Comparison of ENCODE assay signal across 30 cellular contexts in the genomic region with DNA sequence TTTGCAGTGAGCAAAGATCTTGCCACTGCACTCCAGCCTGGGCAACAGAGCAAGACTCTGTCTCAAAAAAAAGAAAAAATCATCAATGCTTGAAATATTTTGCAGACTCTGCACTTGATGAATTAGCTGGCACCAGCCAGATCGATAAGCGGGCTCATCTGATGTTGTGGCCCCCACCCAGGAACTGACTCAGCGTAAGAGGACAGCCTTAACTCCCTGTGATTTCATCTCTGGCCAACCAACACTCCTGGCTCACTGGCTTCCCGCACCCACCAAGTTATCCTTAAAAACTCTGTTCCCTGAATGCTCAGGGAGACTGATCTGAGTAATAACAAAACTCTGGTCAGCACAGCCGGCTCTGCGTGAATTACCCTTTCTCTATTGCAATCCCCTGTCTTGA.
"Had no signal": no experiment of that assay in that cellular context is flagged by ENCODE, and none has a peak within 500 bp of the region (broad histone marks: within the 10 kb centered on the region; RNA-seq: fewer than 3 reads in every experiment).

No MANE protein-coding gene starts in this region.

- FAIRE-seq: endometrium, endothelial cell of umbilical vein had no signal

- H3K4me1 ChIP-seq: body of pancreas, colonic mucosa, foreskin keratinocyte had no signal

- DNase-seq: activated B cell treated with CpG ODN at 0.5 μM for 24 hours; activated CD4-positive, alpha-beta T cell treated with anti-CD3 and anti-CD28 coated beads for 48 hours; activated CD4-positive, alpha-beta T cell treated with anti-CD3 and anti-CD28 coated beads, Interleukin-2, amount 50 U/mL, for 1 hour; activated CD4-positive, alpha-beta T cell treated with anti-CD3 and anti-CD28 coated beads, Interleukin-2, amount 50 U/mL, for 48 hours; activated CD8-positive, alpha-beta memory T cell treated with anti-CD3 and anti-CD28 coated beads for 24 hours; activated CD8-positive, alpha-beta T cell treated with anti-CD3 and anti-CD28 coated beads for 36 hours; activated effector memory CD4-positive, alpha-beta T cell treated with Interleukin-2 at 50 U/mL for 16 hours; activated gamma-delta T cell treated with Interleukin-2 at 50 U/mL for 16 hours; activated naive CD4-positive, alpha-beta T cell treated with anti-CD3 and anti-CD28 coated beads, Interleukin-2, amount 50 U/mL, for 16 hours; activated naive CD4-positive, alpha-beta T cell treated with Interleukin-2 at 50 U/mL for 16 hours; activated T-cell treated with anti-CD3 and anti-CD28 coated beads, Interleukin-2, amount 50 U/mL, for 4 hours; amniotic stem cell; anterior cingulate cortex; body of pancreas; caudate nucleus; colonic mucosa; effector CD8-positive, alpha-beta T cell; esophagus squamous epithelium; foreskin keratinocyte; gastrocnemius medialis; glutamatergic neuron; heart left ventricle; T-cell; T-helper 9 cell; WERI-Rb-1 had no signal

- H3K27me3 ChIP-seq: body of pancreas, colonic mucosa, gastrocnemius medialis, heart left ventricle had no signal

- H3K27ac ChIP-seq: body of pancreas, colonic mucosa, epithelial cell of prostate, esophagus squamous epithelium, foreskin keratinocyte, gastrocnemius medialis, heart left ventricle, WERI-Rb-1 had no signal

- ATAC-seq: activated CD4-positive, CD25-positive, alpha-beta regulatory T cell treated with anti-CD3 and anti-CD28 coated beads, Interleukin-2, amount 50 U/mL, for 24 hours; activated CD8-positive, alpha-beta T cell treated with anti-CD3 and anti-CD28 coated beads for 36 hours; activated T-cell treated with anti-CD3 and anti-CD28 coated beads, Interleukin-2, amount 50 U/mL, for 4 hours; activated T-helper 17 cell treated with anti-CD3 and anti-CD28 coated beads, Interleukin-2, amount 50 U/mL, for 72 hours; body of pancreas; foreskin keratinocyte; gastrocnemius medialis; heart left ventricle; T-cell had no signal

- H3K4me3 ChIP-seq: body of pancreas, colonic mucosa, esophagus squamous epithelium, gastrocnemius medialis, heart left ventricle had no signal

- H3K36me3 ChIP-seq: colonic mucosa, esophagus squamous epithelium, gastrocnemius medialis, heart left ventricle, WERI-Rb-1 had no signal

- H3K9me3 ChIP-seq: body of pancreas, colonic mucosa, esophagus squamous epithelium, gastrocnemius medialis had no signal
